Comparison of ENCODE assay signal across 8 cellular contexts in genomic region chr1:6962390-6962955, GRCh38.
DNase-seq lines count a peak whose midpoint lies in the region; ATAC-seq lines count a peak whose summit lies in the region.

No MANE protein-coding gene starts in this region.

- H3K9me3 ChIP-seq in thymus (ENCODE audit: control insufficient read depth), result no peaks in the 10 kb centered on the region

- no peaks in the 10 kb centered on the region for H3K27me3 ChIP-seq in mesendoderm (ENCODE audit: insufficient read depth, low read length, poor library complexity)
- H3K27me3 ChIP-seq in thymus (ENCODE audit: control insufficient read depth, insufficient read depth), result peaks cover 3% of the 10 kb centered on the region

- H3K36me3 ChIP-seq in mesendoderm (ENCODE audit: control insufficient read depth, insufficient read depth, low read length), result no peaks in the 10 kb centered on the region
- H3K36me3 ChIP-seq in thymus (ENCODE audit: control insufficient read depth, insufficient read depth), result no peaks in the 10 kb centered on the region

- no peak overlapping the region for H4K8ac ChIP-seq in mesendoderm (ENCODE audit: low read depth, low read length)

- H3K4ac ChIP-seq in mesendoderm (ENCODE audit: low read depth, low read length), result no peak overlapping the region

- no peaks in the 10 kb centered on the region for H3K79me1 ChIP-seq in mesendoderm (ENCODE audit: low read length)

- no peaks in the 10 kb centered on the region for H3K9me3 Mint-ChIP-seq in activated naive CD8-positive, alpha-beta T cell (ENCODE audit: low read depth)

- H3K23ac ChIP-seq in mesendoderm (ENCODE audit: low read length), result no peak overlapping the region

- no peak overlapping the region for H2BK15ac ChIP-seq in mesendoderm (replicated peaks; ENCODE audit: low read depth)

- no peak overlapping the region for H3K18ac ChIP-seq in mesendoderm (ENCODE audit: low read length)

- no peak overlapping the region for H3K9ac ChIP-seq in mesendoderm (ENCODE audit: low read length)

- no peaks in the 10 kb centered on the region for H3K79me2 ChIP-seq in mesendoderm (ENCODE audit: control insufficient read depth, insufficient read depth, low read length)

- H3K4me1 ChIP-seq in mesendoderm (ENCODE audit: control insufficient read depth, low read depth, low read length) (no peaks in the 10 kb centered on the region), thymus (ENCODE audit: control insufficient read depth, insufficient read depth, low read length) (peaks cover 9% of the 10 kb centered on the region)

- no peak overlapping the region for H3K4me2 ChIP-seq in mesendoderm (ENCODE audit: low read length)

- no CpG with 5 or more reads among the region's 17 CpGs for WGBS in mesendoderm (ENCODE audit: extremely low coverage, insufficient coverage, low lambda C conversion rate)
- WGBS in thymus, result 3% methylated on average over 17 of the region's 17 CpGs

- peaks cover 9% of the 10 kb centered on the region for H3K4me1 Mint-ChIP-seq in activated naive CD8-positive, alpha-beta T cell (ENCODE audit: low read depth)

- no peak overlapping the region for H4K5ac ChIP-seq in mesendoderm (ENCODE audit: low read length)

- H3K56ac ChIP-seq in mesendoderm (ENCODE audit: low read length), result no peak overlapping the region

- H2AK5ac ChIP-seq in mesendoderm (ENCODE audit: low read length), result no peak overlapping the region

- no peak overlapping the region for H3K27ac Mint-ChIP-seq in activated naive CD8-positive, alpha-beta T cell

- H3K36me3 Mint-ChIP-seq in activated naive CD8-positive, alpha-beta T cell, result no peaks in the 10 kb centered on the region

- ATAC-seq in GM21723 (IDR thresholded peaks at IDR 0.05; ENCODE audit: unreplicated experiment) (peak; percentile 51), GM21576 (IDR thresholded peaks at IDR 0.05; ENCODE audit: unreplicated experiment) (no peak), HG02678 (IDR thresholded peaks at IDR 0.05; ENCODE audit: unreplicated experiment) (no peak), HG02642 (IDR thresholded peaks at IDR 0.05; ENCODE audit: poor library complexity, unreplicated experiment) (no peak)

- peak; percentile 65 for DNase-seq in OCI-M1 (lab: John Stamatoyannopoulos, UW)
- DNase-seq in mesendoderm, result peak; percentile 100

- H3K4me3 ChIP-seq in mesendoderm (ENCODE audit: low read length) (no peak overlapping the region), thymus (ENCODE audit: low read length) (peak overlapping the region; percentile 37)

- no peaks in the 10 kb centered on the region for H3K27me3 Mint-ChIP-seq in activated naive CD8-positive, alpha-beta T cell

- H3K27ac ChIP-seq in mesendoderm (ENCODE audit: low read depth, low read length) (no peak overlapping the region), thymus (ENCODE audit: low read depth) (peak overlapping the region; percentile 80)

- H2BK5ac ChIP-seq in mesendoderm (ENCODE audit: low read length), result no peak overlapping the region

- peak overlapping the region; percentile 78 for H3K4me3 Mint-ChIP-seq in activated naive CD8-positive, alpha-beta T cell

- no peak overlapping the region for H2BK120ac ChIP-seq in mesendoderm (ENCODE audit: low read depth, low read length)
